Comparison of ENCODE assay signal across 34 cellular contexts in the genomic region with DNA sequence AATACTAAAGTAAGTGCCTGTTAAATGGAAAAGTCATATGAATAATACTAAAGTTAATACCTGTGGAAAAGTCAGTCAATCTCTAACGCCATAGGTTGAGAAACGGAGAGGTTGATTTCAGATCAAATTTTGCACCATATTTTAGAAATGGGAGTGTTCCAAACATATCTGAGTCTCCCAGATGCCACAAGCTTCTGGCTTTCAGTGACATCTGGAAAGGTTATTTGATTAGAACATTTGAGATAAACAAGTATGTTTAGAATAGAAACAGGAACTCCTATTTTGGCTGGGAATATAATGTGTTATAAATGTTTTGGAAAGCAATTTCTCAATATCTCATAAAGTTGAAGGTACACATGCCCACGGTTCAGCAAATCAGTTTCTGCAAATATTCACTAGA. TPM values are rescaled to one million over a fixed set of nuclear protein-coding genes. Genes with fewer than 3 reads are reported as not detected.
"Had no signal": no experiment of that assay in that cellular context is flagged by ENCODE, and none has a peak within 500 bp of the region (broad histone marks: within the 10 kb centered on the region; RNA-seq: fewer than 3 reads in every experiment).

No MANE protein-coding gene starts in this region.

- H3K4me1 Mint-ChIP-seq: activated CD4-positive, alpha-beta memory T cell treated with anti-CD3 and anti-CD28 coated beads, Interleukin-2, amount 10 ng/mL, durations not matched to agents 7 days and 5 days; activated CD8-positive, alpha-beta memory T cell treated with anti-CD3 and anti-CD28 coated beads, Interleukin-2, amount 10 ng/mL, durations not matched to agents 7 days and 5 days; activated naive CD4-positive, alpha-beta T cell treated with anti-CD3 and anti-CD28 coated beads, Interleukin-2, amount 10 ng/mL, durations not matched to agents 7 days and 5 days; activated naive CD8-positive, alpha-beta T cell treated with anti-CD3 and anti-CD28 coated beads, Interleukin-2, amount 50 U/mL, for 24 hours; brain had no signal

- ATAC-seq: activated CD8-positive, alpha-beta memory T cell treated with anti-CD3 and anti-CD28 coated beads, Interleukin-2, amount 10 ng/mL, durations not matched to agents 7 days and 5 days; activated naive CD8-positive, alpha-beta T cell treated with anti-CD3 and anti-CD28 coated beads, Interleukin-2, amount 50 U/mL, for 24 hours; PC-3 had no signal

- H3K27me3 Mint-ChIP-seq: activated B cell treated with CpG ODN at 0.5 μM for 24 hours; activated CD4-positive, alpha-beta memory T cell treated with anti-CD3 and anti-CD28 coated beads, Interleukin-2, amount 10 ng/mL, durations not matched to agents 7 days and 5 days; activated CD8-positive, alpha-beta memory T cell treated with anti-CD3 and anti-CD28 coated beads, Interleukin-2, amount 10 ng/mL, durations not matched to agents 7 days and 5 days; activated naive CD4-positive, alpha-beta T cell treated with anti-CD3 and anti-CD28 coated beads, Interleukin-2, amount 10 ng/mL, durations not matched to agents 7 days and 5 days; brain had no signal

- H3K36me3 Mint-ChIP-seq: activated naive CD4-positive, alpha-beta T cell treated with anti-CD3 and anti-CD28 coated beads, Interleukin-2, amount 10 ng/mL, durations not matched to agents 7 days and 5 days; activated naive CD8-positive, alpha-beta T cell; brain had no signal

- H3K27ac Mint-ChIP-seq: activated B cell treated with CpG ODN at 0.5 μM for 24 hours; activated CD4-positive, alpha-beta memory T cell treated with anti-CD3 and anti-CD28 coated beads, Interleukin-2, amount 10 ng/mL, durations not matched to agents 7 days and 5 days; activated CD8-positive, alpha-beta memory T cell treated with anti-CD3 and anti-CD28 coated beads, Interleukin-2, amount 10 ng/mL, durations not matched to agents 7 days and 5 days; activated naive CD4-positive, alpha-beta T cell treated with anti-CD3 and anti-CD28 coated beads, Interleukin-2, amount 10 ng/mL, durations not matched to agents 7 days and 5 days; activated naive CD8-positive, alpha-beta T cell; activated naive CD8-positive, alpha-beta T cell treated with anti-CD3 and anti-CD28 coated beads, Interleukin-2, amount 50 U/mL, for 24 hours; brain had no signal

- FAIRE-seq: bronchial epithelial cell had no signal

- H3K4me3 Mint-ChIP-seq: activated B cell treated with CpG ODN at 0.5 μM for 24 hours; activated CD4-positive, alpha-beta memory T cell treated with anti-CD3 and anti-CD28 coated beads, Interleukin-2, amount 10 ng/mL, durations not matched to agents 7 days and 5 days; activated CD8-positive, alpha-beta memory T cell treated with anti-CD3 and anti-CD28 coated beads, Interleukin-2, amount 10 ng/mL, durations not matched to agents 7 days and 5 days; activated naive CD4-positive, alpha-beta T cell treated with anti-CD3 and anti-CD28 coated beads, Interleukin-2, amount 10 ng/mL, durations not matched to agents 7 days and 5 days; activated naive CD8-positive, alpha-beta T cell; activated naive CD8-positive, alpha-beta T cell treated with anti-CD3 and anti-CD28 coated beads, Interleukin-2, amount 50 U/mL, for 24 hours; brain had no signal

- DNase-seq: activated B cell treated with CpG ODN at 0.5 μM for 24 hours; activated CD4-positive, alpha-beta memory T cell treated with anti-CD3 and anti-CD28 coated beads, Interleukin-2, amount 10 ng/mL, durations not matched to agents 7 days and 5 days; activated CD4-positive, alpha-beta T cell treated with anti-CD3 and anti-CD28 coated beads for 4 hours; activated CD4-positive, alpha-beta T cell treated with anti-CD3 and anti-CD28 coated beads, Interleukin-2, amount 50 U/mL, for 1 hour; activated CD4-positive, CD25-positive, alpha-beta regulatory T cell treated with anti-CD3 and anti-CD28 coated beads, Interleukin-2, amount 50 U/mL, for 72 hours; activated CD8-positive, alpha-beta memory T cell treated with anti-CD3 and anti-CD28 coated beads for 24 hours; activated CD8-positive, alpha-beta memory T cell treated with anti-CD3 and anti-CD28 coated beads, Interleukin-2, amount 10 ng/mL, durations not matched to agents 7 days and 5 days; activated CD8-positive, alpha-beta memory T cell treated with anti-CD3 and anti-CD28 coated beads, Interleukin-2, amount 50 U/mL, for 48 hours; activated effector memory CD4-positive, alpha-beta T cell treated with Interleukin-2 at 50 U/mL for 16 hours; activated naive CD4-positive, alpha-beta T cell treated with anti-CD3 and anti-CD28 coated beads, Interleukin-2, amount 10 ng/mL, durations not matched to agents 7 days and 5 days; activated naive CD8-positive, alpha-beta T cell treated with anti-CD3 and anti-CD28 coated beads, Interleukin-2, amount 50 U/mL, for 24 hours; activated T-cell treated with anti-CD3 and anti-CD28 coated beads, Interleukin-2, amount 50 U/mL, for 48 hours; anterior cingulate cortex; caudate nucleus; cerebellar nuclear complex; Karpas-422; KBM-7; NCI-H1105; NCI-H1417 treated with DMSO at 0.1 percent for 48 hours; NCI-H1694; NCI-H1930; NCI-H2081 treated with DMSO at 0.1 percent for 48 hours; NCI-H345; NCI-H524 treated with DMSO at 0.1 percent for 48 hours; PC-3; Peyer's patch; RPMI8226; SHP77 treated with DMSO at 0.1 percent for 48 hours; T1000 had no signal

RNA-seq across cellular contexts. Expression of gene MACC1, which starts 5.8 kb away (rescaled TPM):
- total RNA-seq: SJSA1; T-helper 1 cell treated with Interleukin-12 subunit alpha and Interleukin-12 subunit beta and Interleukin-4 antibody, amounts not matched to agents 30 ng/mL and 1 ng/mL, for 36 hours had no signal
